17 cellular contexts compared by ENCODE assay signal in the genomic region with DNA sequence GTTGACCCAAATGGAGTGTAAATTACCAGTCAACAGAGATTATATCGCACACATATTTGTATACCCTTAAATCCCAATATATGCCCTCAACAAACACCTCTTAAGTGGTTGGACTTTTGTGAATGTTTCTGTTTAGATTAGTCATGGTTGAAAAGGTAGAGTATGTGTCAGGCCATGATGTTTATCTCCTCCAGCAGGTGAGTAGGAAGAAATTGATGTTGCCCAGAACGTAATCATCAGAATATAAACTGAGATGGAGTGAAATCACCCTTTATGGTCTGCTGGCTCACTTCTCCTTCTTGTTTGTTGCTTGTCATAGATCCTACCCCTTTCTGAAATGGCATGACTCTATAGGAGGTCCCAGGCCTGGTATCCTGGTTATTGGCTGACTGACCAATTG.
A peak's percentile ranks its signal among the peaks of the same experiment; 100 is the strongest.
DNase-seq lines count a peak whose midpoint lies in the region; ATAC-seq, FAIRE-seq and TF ChIP-seq lines count a peak whose summit lies in the region.
"Had no signal": no experiment of that assay in that cellular context is flagged by ENCODE, and none has a peak within 500 bp of the region (broad histone marks: within the 10 kb centered on the region; RNA-seq: fewer than 3 reads in every experiment).

No MANE protein-coding gene starts in this region.

- no peak overlapping the region for H3K27ac ChIP-seq in PC-3 (ENCODE audit: low read length)
- H3K27ac ChIP-seq: A549, C4-2B, HL-60 had no signal

- H3K36me3 ChIP-seq in PC-3 (ENCODE audit: low read depth, low read length) (no peaks in the 10 kb centered on the region), bronchial epithelial cell (ENCODE audit: control insufficient read depth, insufficient read depth, low read length) (no peaks in the 10 kb centered on the region)
- H3K36me3 ChIP-seq: BE2C had no signal

- ATAC-seq in PC-3 = no peak
- ATAC-seq: A549; CD8-positive, alpha-beta T cell; HCT116 had no signal

- no peak for TF ChIP-seq POLR2A in GM12892 (IDR thresholded peaks at IDR 0.05; ENCODE audit: low read depth, low read length)

- no TSS peak for BruUV-seq in PC-3 (replicated peaks; lab: Mats Ljungman, UMichigan)

- TF ChIP-seq CTCF in PC-3 (conservative IDR thresholded peaks at IDR 0.05; ENCODE audit: low read depth, low read length) (no peak), bronchial epithelial cell (IDR thresholded peaks at IDR 0.05; ENCODE audit: insufficient read depth, low read length, severe bottlenecking) (no peak)

- H2AFZ ChIP-seq in PC-3 (ENCODE audit: low read length) = no peak overlapping the region

- no peaks in the 10 kb centered on the region for H3K9me3 ChIP-seq in PC-3 (ENCODE audit: low read length)
- H3K9me3 ChIP-seq: A549, BE2C had no signal

- H3F3A ChIP-seq in PC-3 (ENCODE audit: low read length, unreplicated experiment) = no peaks in the 10 kb centered on the region

- no peaks in the 10 kb centered on the region for H4K20me1 ChIP-seq in PC-3 (ENCODE audit: low read length)

- H3K9me2 ChIP-seq in PC-3 (replicated peaks; ENCODE audit: low read length) = no peaks in the 10 kb centered on the region

- FAIRE-seq in bronchial epithelial cell (lab: Jason Lieb, UNC) (no peak), GM12892 (lab: Jason Lieb, UNC) (no peak)
- FAIRE-seq: A549, D721Med had no signal

- no peaks in the 10 kb centered on the region for H3K79me2 ChIP-seq in PC-3 (ENCODE audit: low read length)

- intact Hi-C loops in PC-3 (cut with micrococcal nuclease) = loop anchor here (10.0 kb wide), 1 partner anchor 799 kb away; no protein-coding TSS in a partner anchor

- H3K4me2 ChIP-seq in PC-3 (ENCODE audit: low read length) = no peak overlapping the region
- H3K4me2 ChIP-seq: A549 had no signal

- no peak overlapping the region for H3K9ac ChIP-seq in PC-3 (ENCODE audit: low read length)

- CTCF ChIA-PET in PC-3 (lab: Charles Lee) = no interaction called here

- H3K27me3 ChIP-seq in PC-3 (ENCODE audit: low read length) = no peaks in the 10 kb centered on the region
- no peaks in the 10 kb centered on the region for H3K27me3 ChIP-seq in bronchial epithelial cell (ENCODE audit: control insufficient read depth, insufficient read depth, low read length)

- peak; percentile 90 for DNase-seq in DMS53 treated with DMSO at 0.1 percent for 48 hours (lab: John Stamatoyannopoulos, UW; ENCODE audit: unreplicated experiment)
- DNase-seq in PC-3 = peak; percentile 47
- peak; percentile 60 for DNase-seq in bronchial epithelial cell (ENCODE audit: low read depth)
- peak; percentile 43 for DNase-seq in kidney tubule cell (ENCODE audit: low spot score)
- DNase-seq in activated CD8-positive, alpha-beta memory T cell treated with anti-CD3 and anti-CD28 coated beads, Interleukin-2, amount 50 U/mL, for 4 hours = no peak
- DNase-seq in GM12892 (ENCODE audit: insufficient read length) = no peak
- DNase-seq in central memory CD4-positive, alpha-beta T cell = no peak
- DNase-seq: BE2C; CD8-positive, alpha-beta T cell; COR-L47; DMS153; GF-D8 had no signal

- POLR2A ChIA-PET in PC-3 (lab: Charles Lee; ENCODE audit: unreplicated experiment) = no interaction called here

- peaks cover 34% of the 10 kb centered on the region for H3K4me1 ChIP-seq in PC-3 (ENCODE audit: insufficient read depth, low read length)
- H3K4me1 ChIP-seq: A549, BE2C had no signal

- H3K4me3 ChIP-seq in PC-3 (ENCODE audit: low read length) (no peak overlapping the region), bronchial epithelial cell (ENCODE audit: low read depth, low read length) (no peak overlapping the region)
- H3K4me3 ChIP-seq: A549 had no signal

Comparison
In these comparisons a context has a peak if more than half of its experiments do, and no peak if none do; other contexts are left out.
1. DNase-seq: peak in DMS53 treated with DMSO at 0.1 percent for 48 hours (single experiment), PC-3 (single experiment), bronchial epithelial cell (single experiment) and kidney tubule cell (single experiment); none in activated CD8-positive, alpha-beta memory T cell treated with anti-CD3 and anti-CD28 coated beads, Interleukin-2, amount 50 U/mL, for 4 hours (single experiment), GM12892 (single experiment) and central memory CD4-positive, alpha-beta T cell (single experiment).